8 cellular contexts compared by ENCODE assay signal in the genomic region with DNA sequence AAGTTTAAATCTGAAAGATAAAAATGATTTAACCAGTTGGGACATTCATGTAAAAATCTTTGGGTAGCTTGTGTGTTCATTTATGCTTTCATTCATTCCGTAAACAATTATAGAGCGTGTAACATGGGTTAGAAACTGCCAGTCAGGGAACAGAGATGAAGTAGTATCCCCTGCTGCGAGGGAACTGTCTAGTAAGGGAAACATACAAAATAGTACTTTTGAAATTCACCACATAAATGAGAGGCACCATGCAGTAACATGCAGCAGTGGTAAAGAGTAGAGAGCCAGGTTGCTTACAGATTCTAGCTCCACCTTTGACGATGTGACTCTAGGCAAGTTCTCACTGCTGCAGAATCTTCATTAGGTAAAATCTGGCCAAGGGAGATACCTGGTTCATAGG. TPM values are rescaled to one million over a fixed set of nuclear protein-coding genes. Genes with fewer than 3 reads are reported as not detected.
DNase-seq lines count a peak whose midpoint lies in the region; ATAC-seq and TF ChIP-seq lines count a peak whose summit lies in the region.

No MANE protein-coding gene starts in this region.

- H3K4me1 ChIP-seq in CD4-positive, CD25-positive, alpha-beta regulatory T cell (ENCODE audit: control insufficient read depth, insufficient read depth, low read length, poor library complexity, severe bottlenecking), result peaks cover 21% of the 10 kb centered on the region
- H3K4me1 ChIP-seq in HUES6 (ENCODE audit: control insufficient read depth, insufficient read depth, low read length) (peaks cover 15% of the 10 kb centered on the region), mucosa of stomach (ENCODE audit: control insufficient read depth, insufficient read depth, low read length) (peaks cover 4% of the 10 kb centered on the region)

- H3K27ac Mint-ChIP-seq in CD4-positive, CD25-positive, alpha-beta regulatory T cell, result peak overlapping the region; percentile 3 to 99 (median 99)

- H3K9ac ChIP-seq in HUES6 (ENCODE audit: low read length), result peak overlapping the region; percentile 94
- peak overlapping the region; percentile 99 for H3K9ac ChIP-seq in mucosa of stomach (ENCODE audit: low read length)

- H3K4me1 Mint-ChIP-seq in CD4-positive, CD25-positive, alpha-beta regulatory T cell, result peaks cover 8 to 57% (median 38%) of the 10 kb centered on the region in 4 donors

- DNase-seq in CD4-positive, CD25-positive, alpha-beta regulatory T cell, result peak in 2 of 3 donors; percentile 28 to 40
- no peak for DNase-seq in astrocyte of the spinal cord (ENCODE audit: low read depth, low spot score)
- DNase-seq in posterior vena cava (ENCODE audit: low spot score), result no peak

- H3K4me3 ChIP-seq in CD4-positive, CD25-positive, alpha-beta regulatory T cell (ENCODE audit: low read depth, low read length), result peak overlapping the region; percentile 85
- H3K4me3 ChIP-seq in HUES6 (ENCODE audit: low read depth, low read length), result peak overlapping the region; percentile 97
- H3K4me3 ChIP-seq in astrocyte of the spinal cord (ENCODE audit: low read depth, low read length), result peak overlapping the region; percentile 74
- no peak overlapping the region for H3K4me3 ChIP-seq in mucosa of stomach (ENCODE audit: low read length)

- intact Hi-C loops in posterior vena cava (cut with DNase I), result no loop called here

- no peaks in the 10 kb centered on the region for H3K9me3 ChIP-seq in CD4-positive, CD25-positive, alpha-beta regulatory T cell (ENCODE audit: control insufficient read depth in 2 of 2, low read length in 2 of 2)
- no peaks in the 10 kb centered on the region for H3K9me3 ChIP-seq in HUES6 (ENCODE audit: control insufficient read depth, insufficient read depth, low read depth, low read length)
- no peaks in the 10 kb centered on the region for H3K9me3 ChIP-seq in mucosa of stomach (ENCODE audit: control insufficient read depth, low read length)

- in situ Hi-C loops in astrocyte of the spinal cord (cut with HindIII; ENCODE audit: low sequenced_read_pairs), result no loop called here

- H3K36me3 Mint-ChIP-seq in CD4-positive, CD25-positive, alpha-beta regulatory T cell, result no peaks in the 10 kb centered on the region

- H3K27me3 Mint-ChIP-seq in CD4-positive, CD25-positive, alpha-beta regulatory T cell, result no peaks in the 10 kb centered on the region

- H3K9me3 Mint-ChIP-seq in CD4-positive, CD25-positive, alpha-beta regulatory T cell, result no peaks in the 10 kb centered on the region

- no peaks in the 10 kb centered on the region for H3K36me3 ChIP-seq in CD4-positive, CD25-positive, alpha-beta regulatory T cell (ENCODE audit: control insufficient read depth, insufficient read depth, low read length)
- H3K36me3 ChIP-seq in HUES6 (ENCODE audit: control insufficient read depth, insufficient read depth, low read length) (no peaks in the 10 kb centered on the region), mucosa of stomach (ENCODE audit: control insufficient read depth, insufficient read depth, low read length) (no peaks in the 10 kb centered on the region)

- TF ChIP-seq CTCF in astrocyte of the spinal cord (IDR thresholded peaks at IDR 0.05; ENCODE audit: low read depth, low read length), result no peak

- peak overlapping the region; percentile 98 for H3K27ac ChIP-seq in CD4-positive, CD25-positive, alpha-beta regulatory T cell (ENCODE audit: insufficient read depth, low read length, poor library complexity, severe bottlenecking)
- peak overlapping the region; percentile 89; the same call in 1 of the 2 replicates for H3K27ac ChIP-seq in HUES6 (ENCODE audit: low read depth, low read length)

- no peak for ATAC-seq in CD4-positive, CD25-positive, alpha-beta regulatory T cell (ENCODE audit: low read depth in 2 of 2)
- ATAC-seq in HG03159 (IDR thresholded peaks at IDR 0.05; ENCODE audit: unreplicated experiment) (no peak), HG02840 (IDR thresholded peaks at IDR 0.05; ENCODE audit: low FRiP score, unreplicated experiment) (no peak), esophagus mucosa (no peak)

- peak overlapping the region; percentile 95 to 98 (median 96) for H3K4me3 Mint-ChIP-seq in CD4-positive, CD25-positive, alpha-beta regulatory T cell

- H3K27me3 ChIP-seq in CD4-positive, CD25-positive, alpha-beta regulatory T cell (ENCODE audit: control insufficient read depth, insufficient read depth, low read length), result no peaks in the 10 kb centered on the region
- H3K27me3 ChIP-seq in HUES6 (ENCODE audit: control insufficient read depth, insufficient read depth, low read length) (no peaks in the 10 kb centered on the region), mucosa of stomach (ENCODE audit: control insufficient read depth, insufficient read depth, low read length) (no peaks in the 10 kb centered on the region)

RNA-seq across cellular contexts. Expression of a gene that starts 0.9 kb away (rescaled TPM):
- total RNA-seq in CD4-positive, CD25-positive, alpha-beta regulatory T cell, result 14.9 TPM
- polyA plus RNA-seq in CD4-positive, CD25-positive, alpha-beta regulatory T cell, result 10 to 100 TPM in 2 of 4 donors, 1 to 10 TPM in 2; 5.2 to 12.2 (median 8.7) TPM
- 10 to 100 TPM; 11.8 to 19.5 TPM for total RNA-seq in posterior vena cava
- total RNA-seq in esophagus mucosa, result 3.5 TPM

RNA-seq across cellular contexts. Expression of a gene that starts 1.2 kb away (rescaled TPM):
- 6.3 TPM for total RNA-seq in CD4-positive, CD25-positive, alpha-beta regulatory T cell
- polyA plus RNA-seq in CD4-positive, CD25-positive, alpha-beta regulatory T cell, result 1 to 10 TPM in 3 of 4 donors, under 1 TPM in 1; 0.99 to 2.9 (median 1.6) TPM
- total RNA-seq in posterior vena cava (1 to 10 TPM; 2.9 to 3.5 TPM), esophagus mucosa (6.9 TPM)

Comparison
In these comparisons a context has a peak if more than half of its experiments do, and no peak if none do; other contexts are left out.
1. DNase-seq: peak in CD4-positive, CD25-positive, alpha-beta regulatory T cell (2 of 3); none in astrocyte of the spinal cord (single experiment) and posterior vena cava (single experiment).